In genomic region chr19:29683009-29683408, GRCh38 we compare ENCODE assay signal across 14 cellular contexts. TPM values are rescaled to one million over a fixed set of nuclear protein-coding genes. Genes with fewer than 3 reads are reported as not detected.
DNase-seq lines count a peak whose midpoint lies in the region; ATAC-seq lines count a peak whose summit lies in the region.
"Had no signal": no experiment of that assay in that cellular context is flagged by ENCODE, and none has a peak within 500 bp of the region (broad histone marks: within the 10 kb centered on the region; RNA-seq: fewer than 3 reads in every experiment).

No MANE protein-coding gene starts in this region.

- no peak overlapping the region for H3K4me3 ChIP-seq in adipocyte (ENCODE audit: low read length)
- H3K4me3 ChIP-seq: pancreas had no signal

- peaks cover 77% of the 10 kb centered on the region for H3K4me1 ChIP-seq in adipocyte (ENCODE audit: control insufficient read depth, insufficient read depth, low read length)
- H3K4me1 ChIP-seq: pancreas had no signal

- H3K4me1 Mint-ChIP-seq in immature natural killer cell = peaks cover 81 to 85% of the 10 kb centered on the region in 2 donors

- H3K27ac ChIP-seq in substantia nigra (ENCODE audit: low read depth, low read length, poor library complexity, severe bottlenecking) = peak overlapping the region; percentile 100
- H3K27ac ChIP-seq: pancreas, RWPE1 had no signal

- H3K9ac ChIP-seq in adipocyte (ENCODE audit: low read length) = peak overlapping the region; percentile 80

- ATAC-seq in HG02884 (IDR thresholded peaks at IDR 0.05; ENCODE audit: unreplicated experiment) (no peak), HG03159 (IDR thresholded peaks at IDR 0.05; ENCODE audit: unreplicated experiment) (no peak)
- ATAC-seq: pancreas; stimulated activated naive B cell treated with anti-CD40 and anti-IgM and Interleukin-4, amounts not matched to agents 10 μg/mL and 1 μg/mL and 100 μg/mL, for 72 hours had no signal

- peaks cover 12 to 17% (median 16%) of the 10 kb centered on the region in 3 donors for H3K27me3 Mint-ChIP-seq in immature natural killer cell (ENCODE audit: low read depth in 3 of 3)
- H3K27me3 Mint-ChIP-seq: activated naive CD8-positive, alpha-beta T cell treated with anti-CD3 and anti-CD28 coated beads, Interleukin-2, amount 10 ng/mL, durations not matched to agents 7 days and 5 days had no signal

- H3K27me3 ChIP-seq in adipocyte (replicated peaks; ENCODE audit: control insufficient read depth, insufficient read depth, low read length) = no peaks in the 10 kb centered on the region
- H3K27me3 ChIP-seq: pancreas had no signal

- DNase-seq in HT1080 (ENCODE audit: low read depth) = peak; percentile 20
- DNase-seq in adipocyte (ENCODE audit: low read depth) = no peak
- no peak for DNase-seq in immature natural killer cell
- DNase-seq in substantia nigra (lab: John Stamatoyannopoulos, UW) = peak in 41 of 49 donors; percentile 24 to 88 (median 67)
- no peak for DNase-seq in NCI-H2196 (lab: John Stamatoyannopoulos, UW; ENCODE audit: unreplicated experiment)
- DNase-seq: activated naive CD8-positive, alpha-beta T cell treated with anti-CD3 and anti-CD28 coated beads, Interleukin-2, amount 10 ng/mL, durations not matched to agents 7 days and 5 days; glutamatergic neuron; NCI-H1105 treated with DMSO at 0.1 percent for 48 hours; NCI-H526; pancreas; stimulated activated naive B cell treated with anti-CD40 and anti-IgM and Interleukin-4, amounts not matched to agents 10 μg/mL and 1 μg/mL and 100 μg/mL, for 72 hours had no signal

- H3K36me3 ChIP-seq in adipocyte (ENCODE audit: control insufficient read depth, insufficient read depth, low read length, severe bottlenecking) = no peaks in the 10 kb centered on the region
- H3K36me3 ChIP-seq: pancreas had no signal

- peak overlapping the region; percentile 75 to 100 (median 88) for H3K27ac Mint-ChIP-seq in immature natural killer cell

- H3K36me3 Mint-ChIP-seq in immature natural killer cell = peaks cover 0 to 7% (median 4%) of the 10 kb centered on the region in 3 donors
- H3K36me3 Mint-ChIP-seq: stimulated activated naive B cell treated with anti-CD40 and anti-IgM and Interleukin-4, amounts not matched to agents 10 μg/mL and 1 μg/mL and 100 μg/mL, for 72 hours had no signal

- peak overlapping the region in 3 of 5 donors; percentile 17 to 54 (median 40) for H3K4me3 Mint-ChIP-seq in immature natural killer cell
- H3K4me3 Mint-ChIP-seq: activated naive CD8-positive, alpha-beta T cell treated with anti-CD3 and anti-CD28 coated beads, Interleukin-2, amount 10 ng/mL, durations not matched to agents 7 days and 5 days; stimulated activated naive B cell treated with anti-CD40 and anti-IgM and Interleukin-4, amounts not matched to agents 10 μg/mL and 1 μg/mL and 100 μg/mL, for 72 hours had no signal

- no peaks in the 10 kb centered on the region for H3K9me3 ChIP-seq in adipocyte (ENCODE audit: control insufficient read depth, low read length)
- H3K9me3 ChIP-seq: pancreas had no signal

- no peaks in the 10 kb centered on the region for H3K9me3 Mint-ChIP-seq in immature natural killer cell
- H3K9me3 Mint-ChIP-seq: activated naive CD8-positive, alpha-beta T cell treated with anti-CD3 and anti-CD28 coated beads, Interleukin-2, amount 10 ng/mL, durations not matched to agents 7 days and 5 days; stimulated activated naive B cell treated with anti-CD40 and anti-IgM and Interleukin-4, amounts not matched to agents 10 μg/mL and 1 μg/mL and 100 μg/mL, for 72 hours had no signal

RNA-seq across cellular contexts. Expression of gene PLEKHF1, which starts 17.7 kb away (rescaled TPM):
- total RNA-seq in HT1080 (2014; rRNA removed; shearing (Covaris generic)) = 15.5 and 16.1 TPM in 2 replicates
- polyA plus RNA-seq in HT1080 (2015; cell fraction: cytosol; rRNA removed) = 6.5 and 7.7 TPM in 2 replicates
- 7.8 and 10.4 TPM in 2 replicates for polyA plus RNA-seq in HT1080 (2015; cell fraction: nucleus; rRNA removed)
- 100 to 1,000 TPM; 107 to 244 (median 141) TPM for polyA plus RNA-seq in immature natural killer cell

RNA-seq across cellular contexts. Expression of gene C19orf12, which starts 32.1 kb away (rescaled TPM):
- total RNA-seq in HT1080 (2014; rRNA removed; shearing (Covaris generic)) = 34.3 and 34.5 TPM in 2 replicates
- polyA plus RNA-seq in HT1080 (2015; cell fraction: cytosol; rRNA removed) = 27.9 and 34.2 TPM in 2 replicates
- polyA plus RNA-seq in HT1080 (2015; cell fraction: nucleus; rRNA removed) = 25.0 and 31.8 TPM in 2 replicates
- 10 to 100 TPM; 32.4 to 68.3 (median 60.3) TPM for polyA plus RNA-seq in immature natural killer cell

Comparison
In these comparisons a context has a peak if more than half of its experiments do, and no peak if none do; other contexts are left out.
1. DNase-seq: peak in HT1080 (single experiment) and substantia nigra (41 of 49); none in adipocyte (single experiment), immature natural killer cell (0 of 3) and NCI-H2196 (single experiment).